18 cellular contexts compared by ENCODE assay signal in the genomic region with DNA sequence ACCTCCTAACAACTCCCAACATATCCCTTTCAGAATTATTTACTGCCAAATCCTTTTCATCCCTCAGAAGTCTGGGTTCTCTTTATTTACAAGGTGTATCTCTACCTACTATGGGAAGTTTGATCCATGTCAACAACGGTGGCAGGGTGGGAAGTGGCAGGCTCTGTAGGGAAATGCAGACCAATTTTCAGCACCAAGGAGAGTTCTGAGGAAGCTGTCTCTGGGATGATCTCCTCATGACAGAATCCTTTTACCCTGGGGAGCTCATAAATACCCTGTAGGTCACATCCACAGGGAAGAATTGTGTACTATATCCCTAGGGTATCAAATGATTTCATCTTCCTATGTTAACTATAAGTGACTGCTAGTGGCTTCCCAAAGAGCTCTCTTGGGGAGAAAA.
DNase-seq lines count a peak whose midpoint lies in the region; ATAC-seq and TF ChIP-seq lines count a peak whose summit lies in the region.
"Had no signal": no experiment of that assay in that cellular context is flagged by ENCODE, and none has a peak within 500 bp of the region (broad histone marks: within the 10 kb centered on the region; RNA-seq: fewer than 3 reads in every experiment).

No MANE protein-coding gene starts in this region.

- H3K9me3 ChIP-seq in transverse colon (no peaks in the 10 kb centered on the region), body of pancreas (no peaks in the 10 kb centered on the region)
- H3K9me3 ChIP-seq: ascending aorta, esophagus squamous epithelium, left lung had no signal

- DNase-seq in D341Med (ENCODE audit: low spot score) (peak; percentile 29), HuH-7 (ENCODE audit: low spot score) (peak; percentile 36), SW480 (ENCODE audit: low spot score) (peak; percentile 32), kidney glomerular epithelial cell (lab: John Stamatoyannopoulos, UW) (peak; percentile 1), anterior cingulate cortex (lab: John Stamatoyannopoulos, UW) (no peak), transverse colon (no peak), body of pancreas (no peak)
- DNase-seq in activated effector memory CD4-positive, alpha-beta T cell treated with Interleukin-2 at 50 U/mL for 16 hours = no peak
- DNase-seq: activated CD4-positive, alpha-beta T cell treated with anti-CD3 and anti-CD28 coated beads, Interleukin-2, amount 50 U/mL, for 4 hours; EL; esophagus squamous epithelium; left lung; NCI-H1417 treated with DMSO at 0.1 percent for 48 hours; NCI-H526 treated with DMSO at 0.1 percent for 48 hours had no signal

- H3K36me3 ChIP-seq in transverse colon (no peaks in the 10 kb centered on the region), body of pancreas (replicated peaks in 1 of 2; ENCODE audit: insufficient read depth in 1 of 2, low read depth in 2 of 2) (no peaks in the 10 kb centered on the region)
- H3K36me3 ChIP-seq: ascending aorta, esophagus squamous epithelium, left lung had no signal

- no peak for TF ChIP-seq EP300 in transverse colon (IDR thresholded peaks at IDR 0.05; ENCODE audit: low read depth)

- intact Hi-C loops in transverse colon (cut with DNase I; ENCODE audit: low total_unique reads) = no loop called here
- intact Hi-C loops in body of pancreas (cut with DNase I) = no loop called here

- H3K27me3 ChIP-seq in transverse colon = no peaks in the 10 kb centered on the region
- H3K27me3 ChIP-seq in body of pancreas = no peaks in the 10 kb centered on the region
- H3K27me3 ChIP-seq: ascending aorta, left lung had no signal

- in situ Hi-C loops in transverse colon (cut with MboI; ENCODE audit: low pct_ligation_motif_present in 1 of 4, low pct_unique_long_range_greater_than_20kb in 1 of 4, low sequenced_read_pairs in 3 of 4) = no loop called here

- TF ChIP-seq CTCF in transverse colon (IDR thresholded peaks at IDR 0.05) (no peak), body of pancreas (IDR thresholded peaks at IDR 0.05) (no peak)

- H3K27ac ChIP-seq in transverse colon (no peak overlapping the region), body of pancreas (no peak overlapping the region)
- H3K27ac ChIP-seq: ascending aorta, C4-2B, esophagus squamous epithelium, left lung had no signal

- H3K4me3 ChIP-seq in transverse colon = no peak overlapping the region
- H3K4me3 ChIP-seq in body of pancreas = no peak overlapping the region
- H3K4me3 ChIP-seq: ascending aorta, esophagus squamous epithelium, left lung had no signal

- ATAC-seq in body of pancreas = no peak
- ATAC-seq: activated T-helper 17 cell treated with anti-CD3 and anti-CD28 coated beads, Interleukin-2, amount 50 U/mL, for 72 hours; left lung; Panc1 had no signal

- no peaks in the 10 kb centered on the region for H3K4me1 ChIP-seq in transverse colon
- no peaks in the 10 kb centered on the region for H3K4me1 ChIP-seq in body of pancreas
- H3K4me1 ChIP-seq: ascending aorta, esophagus squamous epithelium had no signal

- WGBS in transverse colon (ENCODE audit: low coverage in 1 of 2), 2 donors = 0 to 32% methylated on average over 1 of the region's 1 CpG
- 25 to 33% methylated on average over 1 of the region's 1 CpG for WGBS in body of pancreas, 2 donors

- TF ChIP-seq POLR2A in transverse colon (IDR thresholded peaks at IDR 0.05) = no peak
- no peak for TF ChIP-seq POLR2A in body of pancreas (IDR thresholded peaks at IDR 0.05)

Comparison
In these comparisons a context has a peak if more than half of its experiments do, and no peak if none do; other contexts are left out.
1. DNase-seq: peak in D341Med (single experiment), HuH-7 (single experiment), SW480 (single experiment) and kidney glomerular epithelial cell (single experiment); none in anterior cingulate cortex (0 of 58), activated effector memory CD4-positive, alpha-beta T cell treated with Interleukin-2 at 50 U/mL for 16 hours (single experiment), transverse colon (single experiment) and body of pancreas (0 of 4).